ENCODE assay signal across 8 cellular contexts in genomic region chr3:4491873-4492239, GRCh38. TPM values are rescaled to one million over a fixed set of nuclear protein-coding genes. Genes with fewer than 3 reads are reported as not detected.
DNase-seq lines count a peak whose midpoint lies in the region; ATAC-seq, FAIRE-seq and TF ChIP-seq lines count a peak whose summit lies in the region.

No MANE protein-coding gene starts in this region.

- H3K9ac ChIP-seq in HUES6 (ENCODE audit: low read length) (no peak overlapping the region), mucosa of rectum (ENCODE audit: low read depth in 1 of 2, low read length in 2 of 2) (peak overlapping the region; percentile 57 to 80)

- H3K9me3 ChIP-seq in A549: no peaks in the 10 kb centered on the region
- no peaks in the 10 kb centered on the region for H3K9me3 ChIP-seq in HUES6 (ENCODE audit: control insufficient read depth, insufficient read depth, low read depth, low read length)
- no peaks in the 10 kb centered on the region for H3K9me3 ChIP-seq in mucosa of rectum (ENCODE audit: control insufficient read depth in 2 of 2, low read length in 2 of 2)

- H3K36me3 ChIP-seq in HUES6 (ENCODE audit: control insufficient read depth, insufficient read depth, low read length) (no peaks in the 10 kb centered on the region), bronchial epithelial cell (ENCODE audit: control insufficient read depth, insufficient read depth, low read length) (no peaks in the 10 kb centered on the region), mucosa of rectum (ENCODE audit: control insufficient read depth in 2 of 2, insufficient read depth in 2 of 2, low read length in 2 of 2) (no peaks in the 10 kb centered on the region)

- H3K27ac ChIP-seq in A549 (peak overlapping the region in 1 of 2 experiments; percentile 90; a peak in 1 of 6 replicates), HUES6 (ENCODE audit: low read depth, low read length) (no peak overlapping the region), mucosa of rectum (ENCODE audit: low read depth in 2 of 2, low read length in 2 of 2) (no peak overlapping the region)

- CTCF ChIA-PET in A549 (lab: Yijun Ruan, JAX): interaction anchor here (1.1 to 1.5 kb wide), 3 partner anchors 9 to 142 kb away, joined by 3 to 4 read pairs (median 3); no protein-coding TSS in a partner anchor

- TF ChIP-seq EP300 in A549 (IDR thresholded peaks at IDR 0.05): no peak

- TF ChIP-seq CTCF in A549 (IDR thresholded peaks at IDR 0.05) (no peak), bronchial epithelial cell (IDR thresholded peaks at IDR 0.05; ENCODE audit: insufficient read depth, low read length, severe bottlenecking) (no peak)

- POLR2A ChIA-PET in A549 (lab: Yijun Ruan, JAX): interaction anchor here (1.0 to 3.2 kb wide), 2 partner anchors 23 to 30 kb away, joined by 3 to 52 read pairs; partner anchors contain the start of gene SUMF1

- no peak for TF ChIP-seq RAD21 in A549 (conservative IDR thresholded peaks at IDR 0.05 in 1 of 2, IDR thresholded peaks at IDR 0.05 in 1 of 2)

- 28% methylated on average over 7 of the region's 7 CpGs for WGBS in A549 (ENCODE audit: missing lambda C conversion rate)

- H3K4me1 ChIP-seq in A549: peaks cover 9% of the 10 kb centered on the region; the same call in 1 of the 3 replicates
- 0 out of 2 replicates have a peak, but pooled peaks cover 2% of the 10 kb centered on the region for H3K4me1 ChIP-seq in HUES6 (ENCODE audit: control insufficient read depth, insufficient read depth, low read length)
- H3K4me1 ChIP-seq in mucosa of rectum (ENCODE audit: control insufficient read depth in 2 of 2, insufficient read depth in 2 of 2, low read length in 2 of 2): peaks cover 5 to 11% of the 10 kb centered on the region in 2 donors

- H3K4me2 ChIP-seq in A549: peak overlapping the region; percentile 96

- ATAC-seq in A549: no peak
- ATAC-seq in GM21515 (IDR thresholded peaks at IDR 0.05; ENCODE audit: unreplicated experiment): no peak

- DNase-seq in A549 (ENCODE audit: low read depth in 1 of 2, low spot score in 1 of 2): no peak
- no peak for DNase-seq in bronchial epithelial cell (ENCODE audit: low read depth)
- DNase-seq in DMS79 (lab: John Stamatoyannopoulos, UW): no peak
- no peak for DNase-seq in NCI-H2171 treated with DMSO at 0.1 percent for 48 hours (lab: John Stamatoyannopoulos, UW)
- DNase-seq in NCI-H1930 (lab: John Stamatoyannopoulos, UW): no peak

- H3K4me3 ChIP-seq in A549 (peak overlapping the region; percentile 71), HUES6 (ENCODE audit: low read depth, low read length) (peak overlapping the region; percentile 87), bronchial epithelial cell (ENCODE audit: low read depth, low read length) (peak overlapping the region; percentile 83), mucosa of rectum (ENCODE audit: low read length in 2 of 2) (peak overlapping the region; percentile 77 to 89)

- FAIRE-seq in A549 (lab: Jason Lieb, UNC): no peak
- FAIRE-seq in bronchial epithelial cell (lab: Jason Lieb, UNC): no peak

- H3K27me3 ChIP-seq in HUES6 (ENCODE audit: control insufficient read depth, insufficient read depth, low read length) (peaks cover 48% of the 10 kb centered on the region), bronchial epithelial cell (ENCODE audit: control insufficient read depth, insufficient read depth, low read length) (no peaks in the 10 kb centered on the region), mucosa of rectum (ENCODE audit: control insufficient read depth in 2 of 2, insufficient read depth in 2 of 2, low read length in 2 of 2) (peaks cover 0 to 2% of the 10 kb centered on the region in 2 donors)

- TF ChIP-seq POLR2A in A549 (IDR thresholded peaks at IDR 0.05; ENCODE audit: low read length): no peak

TF ChIP-seq in A549, 52 proteins besides CTCF, POLR2A, EP300 and RAD21:
- no peak for TF ChIP-seq ATOH8 (CRISPR knock-in tag; IDR thresholded peaks at IDR 0.05; ENCODE audit: low read depth)
- no peak for TF ChIP-seq RFX5 (IDR thresholded peaks at IDR 0.05)
- TF ChIP-seq KDM1A (IDR thresholded peaks at IDR 0.05; ENCODE audit: low read depth): no peak

RNA-seq across cellular contexts. Expression of gene ITPR1, which starts 1.3 kb away (rescaled TPM):
- polyA plus RNA-seq in A549 (2011; rRNA removed) (9.6 and 10.7 TPM in 2 replicates), A549 (2017; fragmentation: RNase III; extraction: RNeasy Plus Mini Kit Qiagen cat#74134 plus additional on column Dnase treatment) (2.8 to 3.8 TPM (median 3.2 TPM) in 3 replicates)
- polyA plus RNA-seq in A549 (2012; cell fraction: cytosol; rRNA removed): 1.7 and 1.8 TPM in 2 replicates
- polyA plus RNA-seq in A549 (2012; cell fraction: nucleus; rRNA removed): 2.6 and 4.8 TPM in 2 replicates
- polyA minus RNA-seq in A549 (2011; rRNA and poly(A)+ RNA removed): 23.0 and 26.8 TPM in 2 replicates
- total RNA-seq in bronchial epithelial cell: 16.3 and 18.1 TPM in 2 replicates

RNA-seq across cellular contexts. Expression of gene SUMF1, which starts 24.8 kb away (rescaled TPM):
- polyA plus RNA-seq in A549 (2011; rRNA removed) (23.4 and 25.4 TPM in 2 replicates), A549 (2017; fragmentation: RNase III; extraction: RNeasy Plus Mini Kit Qiagen cat#74134 plus additional on column Dnase treatment) (19.2 to 20.9 TPM (median 20.9 TPM) in 3 replicates)
- 14.4 and 20.2 TPM in 2 replicates for polyA plus RNA-seq in A549 (2012; cell fraction: cytosol; rRNA removed)
- 17.2 and 25.1 TPM in 2 replicates for polyA plus RNA-seq in A549 (2012; cell fraction: nucleus; rRNA removed)
- 22.8 and 23.1 TPM in 2 replicates for polyA minus RNA-seq in A549 (2011; rRNA and poly(A)+ RNA removed)
- 44.5 and 81.7 TPM in 2 replicates for total RNA-seq in bronchial epithelial cell
